ENCODE assay signal across 1 cellular context in genomic region chr1:86395771-86396502, GRCh38.
A peak's percentile ranks its signal among the peaks of the same experiment; 100 is the strongest.
TF ChIP-seq lines count a peak whose summit lies in the region.

Gene ODF2L (minus strand): TSS chr1:86396323. CDS start chr1:86387027, 9,296 bp downstream.

TF ChIP-seq in HepG2, 621 proteins besides CTCF, POLR2A, EP300 and RAD21 (continued from another document):
- TF ChIP-seq ZBTB40 (IDR thresholded peaks at IDR 0.05) = no peak
- no peak for TF ChIP-seq ZBTB40 (CRISPR knock-in tag; IDR thresholded peaks at IDR 0.05)
- TF ChIP-seq PTBP1 (IDR thresholded peaks at IDR 0.05; ENCODE audit: low read depth, low read length, poor library complexity, severe bottlenecking) = no peak
- peak; percentile 25; the same call in 1 of the 2 replicates for TF ChIP-seq ZNF687 (CRISPR knock-in tag; IDR thresholded peaks at IDR 0.05)
- TF ChIP-seq RFX3 (CRISPR knock-in tag; IDR thresholded peaks at IDR 0.05) = peak; percentile 36; the same call in 1 of the 2 replicates
- TF ChIP-seq ZNF850 (CRISPR knock-in tag; conservative IDR thresholded peaks at IDR 0.05) = no peak
- peak; percentile 5; the same call in 1 of the 2 replicates for TF ChIP-seq RFX1 (IDR thresholded peaks at IDR 0.05)
- TF ChIP-seq GPN1 (CRISPR knock-in tag; IDR thresholded peaks at IDR 0.05; ENCODE audit: borderline replicate concordance) = no peak
- TF ChIP-seq HNRNPLL (IDR thresholded peaks at IDR 0.05; ENCODE audit: low read depth, low read length, poor library complexity, severe bottlenecking) = peak; percentile 15
- no peak for TF ChIP-seq TFE3 (CRISPR knock-in tag; IDR thresholded peaks at IDR 0.05)
- TF ChIP-seq NFYB (CRISPR knock-in tag; IDR thresholded peaks at IDR 0.05) = peak; percentile 50; the same call in 1 of the 2 replicates
